1 cellular context compared by ENCODE assay signal in the genomic region with DNA sequence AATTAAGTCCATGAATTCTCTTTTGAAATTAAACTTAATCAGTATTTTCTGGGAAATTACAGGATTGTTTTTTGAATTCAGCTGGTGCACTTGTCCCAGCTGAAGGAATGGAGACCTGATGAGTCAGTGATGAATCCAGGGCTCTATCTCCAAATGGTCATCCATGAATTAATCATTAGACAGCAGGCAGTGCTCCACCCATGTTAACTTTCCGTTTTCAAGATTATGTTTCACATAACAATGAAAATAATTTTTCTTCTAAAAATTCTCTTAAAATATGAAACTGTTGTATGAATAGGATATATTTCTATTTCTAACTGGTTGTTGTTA.
TF ChIP-seq lines count a peak whose summit lies in the region.

No MANE protein-coding gene starts in this region.

TF ChIP-seq in endothelial cell of umbilical vein, 7 proteins besides CTCF, POLR2A, EP300 and RAD21:
- TF ChIP-seq MYC (IDR thresholded peaks at IDR 0.05; ENCODE audit: low read depth, low read length) = no peak
- TF ChIP-seq, protein P1, sequence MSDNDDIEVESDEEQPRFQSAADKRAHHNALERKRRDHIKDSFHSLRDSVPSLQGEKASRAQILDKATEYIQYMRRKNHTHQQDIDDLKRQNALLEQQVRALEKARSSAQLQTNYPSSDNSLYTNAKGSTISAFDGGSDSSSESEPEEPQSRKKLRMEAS (IDR thresholded peaks at IDR 0.05; ENCODE audit: insufficient read depth, insufficient read length) = no peak
- TF ChIP-seq EZH2 (IDR thresholded peaks at IDR 0.05; ENCODE audit: borderline replicate concordance, low read depth, low read length, severe bottlenecking) = no peak
- TF ChIP-seq POLR2AphosphoS5 (IDR thresholded peaks at IDR 0.05; ENCODE audit: insufficient read depth, low read depth, low read length) = no peak
- TF ChIP-seq JUN (IDR thresholded peaks at IDR 0.05; ENCODE audit: borderline replicate concordance, insufficient read depth, insufficient read length, low read depth) = no peak
- no peak for TF ChIP-seq FOS (IDR thresholded peaks at IDR 0.05; ENCODE audit: borderline replicate concordance, insufficient read depth, low read length)
- TF ChIP-seq GATA2 (IDR thresholded peaks at IDR 0.05; ENCODE audit: insufficient read depth, insufficient read length, low read depth, low read length) = no peak
TF ChIP-seq in endothelial cell of umbilical vein: peak in this region for 0.
